1 cellular context compared by ENCODE assay signal in genomic region chr7:131008840-131009651, GRCh38.
TF ChIP-seq lines count a peak whose summit lies in the region.

No MANE protein-coding gene starts in this region.

TF ChIP-seq in GM23338, 12 proteins besides CTCF, POLR2A, EP300 and RAD21 (continued from another document):
- TF ChIP-seq ZNF462 (CRISPR knock-in tag; IDR thresholded peaks at IDR 0.05) (no peak), STAT1 (IDR thresholded peaks at IDR 0.05; ENCODE audit: unreplicated experiment) (no peak)
